Comparison of ENCODE assay signal across 11 cellular contexts in genomic region chrX:115372026-115372610, GRCh38.
A peak's percentile ranks its signal among the peaks of the same experiment; 100 is the strongest.
DNase-seq lines count a peak whose midpoint lies in the region; ATAC-seq and TF ChIP-seq lines count a peak whose summit lies in the region.
"Had no signal": no experiment of that assay in that cellular context is flagged by ENCODE, and none has a peak within 500 bp of the region (broad histone marks: within the 10 kb centered on the region; RNA-seq: fewer than 3 reads in every experiment).

No MANE protein-coding gene starts in this region.

- intact Hi-C loops in PC-9 (cut with micrococcal nuclease; ENCODE audit: unreplicated experiment): loop anchor here (1.0 to 2.0 kb wide), 2 partner anchors 21 to 188 kb away; no protein-coding TSS in a partner anchor
- intact Hi-C loops in activated naive CD4-positive, alpha-beta T cell treated with anti-CD3 and anti-CD28 coated beads for 36 hours (cut with micrococcal nuclease): no loop called here

- H3K4me1 ChIP-seq in PC-9 (replicated peaks; ENCODE audit: insufficient read depth) (peaks cover 15% of the 10 kb centered on the region), fibroblast of lung (ENCODE audit: control insufficient read depth, extremely low read depth, insufficient read depth, low read length) (peaks cover 3% of the 10 kb centered on the region)

- H3K9ac ChIP-seq in fibroblast of lung (ENCODE audit: insufficient read depth, low read length): no peak overlapping the region

- H4K20me1 ChIP-seq in PC-9 (ENCODE audit: insufficient read depth): no peaks in the 10 kb centered on the region
- H4K20me1 ChIP-seq in fibroblast of lung (ENCODE audit: control insufficient read depth, extremely low read depth, insufficient read depth, low read length): no peaks in the 10 kb centered on the region

- peaks cover 33% of the 10 kb centered on the region for H3K4me1 Mint-ChIP-seq in nephron progenitor cell
- H3K4me1 Mint-ChIP-seq in activated naive CD4-positive, alpha-beta T cell treated with anti-CD3 and anti-CD28 coated beads for 36 hours (ENCODE audit: low read depth): no peaks in the 10 kb centered on the region

- H3K79me2 ChIP-seq in PC-9 (ENCODE audit: low read depth): no peaks in the 10 kb centered on the region
- H3K79me2 ChIP-seq in fibroblast of lung (ENCODE audit: control insufficient read depth, insufficient read depth, low read length): no peaks in the 10 kb centered on the region

- H3K36me3 Mint-ChIP-seq in nephron progenitor cell (ENCODE audit: low read depth): no peaks in the 10 kb centered on the region
- H3K36me3 Mint-ChIP-seq in activated naive CD4-positive, alpha-beta T cell treated with anti-CD3 and anti-CD28 coated beads for 36 hours (ENCODE audit: low read depth): no peaks in the 10 kb centered on the region

- H3K9me2 ChIP-seq in PC-9 (ENCODE audit: insufficient read depth): no peaks in the 10 kb centered on the region

- ATAC-seq in GM21825 (IDR thresholded peaks at IDR 0.05; ENCODE audit: unreplicated experiment): no peak
- no peak for ATAC-seq in HG03521 (IDR thresholded peaks at IDR 0.05; ENCODE audit: unreplicated experiment)

- TF ChIP-seq CTCF in PC-9 (conservative IDR thresholded peaks at IDR 0.05) (no peak), fibroblast of lung (conservative IDR thresholded peaks at IDR 0.05 in 1 of 2, IDR thresholded peaks at IDR 0.05 in 1 of 2; ENCODE audit: low read depth in 1 of 2, low read length in 2 of 2) (no peak), nephron progenitor cell (IDR thresholded peaks at IDR 0.05) (no peak), GM13977 (IDR thresholded peaks at IDR 0.05; ENCODE audit: extremely low read depth, insufficient read depth, missing control alignments) (no peak)

- POLR2A ChIA-PET in PC-9 (lab: Charles Lee; ENCODE audit: unreplicated experiment): no interaction called here

- in situ Hi-C loops in GM13977 (cut with MboI; ENCODE audit: low pct_unique_long_range_greater_than_20kb, low sequenced_read_pairs, unreplicated experiment): no loop called here

- peak overlapping the region; percentile 1 for H3K4me3 Mint-ChIP-seq in nephron progenitor cell
- H3K4me3 Mint-ChIP-seq in activated naive CD4-positive, alpha-beta T cell treated with anti-CD3 and anti-CD28 coated beads for 36 hours: no peak overlapping the region

- H3K4me3 ChIP-seq in PC-9: no peak overlapping the region
- H3K4me3 ChIP-seq in fibroblast of lung (replicated peaks in 1 of 4; ENCODE audit: control extremely low read depth in 1 of 4, insufficient read depth in 1 of 4, low read depth in 3 of 4, low read length in 4 of 4): no peak overlapping the region

- H3K36me3 ChIP-seq in PC-9 (ENCODE audit: low read depth) (no peaks in the 10 kb centered on the region), fibroblast of lung (ENCODE audit: control insufficient read depth, insufficient read depth, low read length) (no peaks in the 10 kb centered on the region)

- peak overlapping the region; percentile 98 for H3K27ac Mint-ChIP-seq in nephron progenitor cell
- H3K27ac Mint-ChIP-seq in activated naive CD4-positive, alpha-beta T cell treated with anti-CD3 and anti-CD28 coated beads for 36 hours: no peak overlapping the region

- peaks cover 16% of the 10 kb centered on the region for H3K9me3 Mint-ChIP-seq in nephron progenitor cell
- H3K9me3 Mint-ChIP-seq in activated naive CD4-positive, alpha-beta T cell treated with anti-CD3 and anti-CD28 coated beads for 36 hours: no peaks in the 10 kb centered on the region

- H3K27me3 Mint-ChIP-seq in nephron progenitor cell (ENCODE audit: low read depth, poor library complexity): no peaks in the 10 kb centered on the region
- no peaks in the 10 kb centered on the region for H3K27me3 Mint-ChIP-seq in activated naive CD4-positive, alpha-beta T cell treated with anti-CD3 and anti-CD28 coated beads for 36 hours (ENCODE audit: low read depth)

- H3K9me3 ChIP-seq in PC-9 (ENCODE audit: insufficient read depth, low read depth) (no peaks in the 10 kb centered on the region; the same call in 1 of the 2 replicates), fibroblast of lung (ENCODE audit: control insufficient read depth, insufficient read depth, low read depth, low read length) (no peaks in the 10 kb centered on the region)

- no peaks in the 10 kb centered on the region for H3F3A ChIP-seq in PC-9 (ENCODE audit: insufficient read depth, low read depth)

- H3K27ac ChIP-seq in PC-9 (peak overlapping the region; percentile 32), fibroblast of lung (ENCODE audit: insufficient read depth, low read length) (no peak overlapping the region)

- H3K4me2 ChIP-seq in PC-9: peak overlapping the region; percentile 55
- peak overlapping the region; percentile 27 for H3K4me2 ChIP-seq in fibroblast of lung (ENCODE audit: extremely low read depth, insufficient read depth, low read length)

- no TSS peak for BruUV-seq in PC-9 (replicated peaks; lab: Mats Ljungman, UMichigan)

- H2AFZ ChIP-seq in PC-9 (no peak overlapping the region), fibroblast of lung (ENCODE audit: low read length) (no peak overlapping the region)

- H3K27me3 ChIP-seq in PC-9 (ENCODE audit: insufficient read depth, low read depth): no peaks in the 10 kb centered on the region
- no peaks in the 10 kb centered on the region for H3K27me3 ChIP-seq in fibroblast of lung (ENCODE audit: control insufficient read depth, insufficient read depth, low read length)

- DNase-seq in ELR (ENCODE audit: low read depth) (peak; percentile 73), PC-9 (peak; percentile 33 to 82), fibroblast of lung (ENCODE audit: low read depth in 2 of 2) (peak; percentile 77 to 80), nephron progenitor cell (no peak), GM13977 (ENCODE audit: low spot score) (no peak)
- no peak for DNase-seq in activated naive CD4-positive, alpha-beta T cell treated with anti-CD3 and anti-CD28 coated beads for 36 hours
- DNase-seq: GDM1, KBM-7, small intestine had no signal

- CTCF ChIA-PET in PC-9 (lab: Charles Lee): no interaction called here
- CTCF ChIA-PET in activated naive CD4-positive, alpha-beta T cell treated with anti-CD3 and anti-CD28 coated beads for 36 hours (lab: Charles Lee): no interaction called here

Comparison
In these comparisons a context has a peak if more than half of its experiments do, and no peak if none do; other contexts are left out.
1. DNase-seq: peak in ELR (single experiment), PC-9 (2 of 2) and fibroblast of lung (2 of 2); none in nephron progenitor cell (single experiment), activated naive CD4-positive, alpha-beta T cell treated with anti-CD3 and anti-CD28 coated beads for 36 hours (single experiment) and GM13977 (single experiment).